Comparison of ENCODE assay signal across 2 cellular contexts in genomic region chr5:140174014-140174413, GRCh38.
TF ChIP-seq lines count a peak whose summit lies in the region.

No MANE protein-coding gene starts in this region.

TF ChIP-seq in K562, 482 proteins besides CTCF, POLR2A, EP300 and RAD21:
- TF ChIP-seq ZNF280B (CRISPR knock-in tag; IDR thresholded peaks at IDR 0.05) (no peak), MXI1 (IDR thresholded peaks at IDR 0.05; ENCODE audit: low read depth, low read length) (no peak), KDM2B (CRISPR knock-in tag; IDR thresholded peaks at IDR 0.05) (no peak), TCF3 (CRISPR knock-in tag; IDR thresholded peaks at IDR 0.05) (no peak), ZNF511 (CRISPR knock-in tag; IDR thresholded peaks at IDR 0.05) (no peak), USF1 (CRISPR knock-in tag; IDR thresholded peaks at IDR 0.05) (no peak), GTF2E2 (tag; IDR thresholded peaks at IDR 0.05) (no peak), ZNF316 (IDR thresholded peaks at IDR 0.05) (peak; percentile 56), CTBP1 (IDR thresholded peaks at IDR 0.05; ENCODE audit: borderline replicate concordance) (no peak), ZNF785 (CRISPR knock-in tag; IDR thresholded peaks at IDR 0.05) (no peak), FOXJ2 (tag; IDR thresholded peaks at IDR 0.05) (no peak), C11orf30 (IDR thresholded peaks at IDR 0.05; ENCODE audit: low read depth) (peak; percentile 11; the same call in 1 of the 2 replicates), NCOA6 (IDR thresholded peaks at IDR 0.05) (no peak), KAT8 (IDR thresholded peaks at IDR 0.05; ENCODE audit: low read depth) (no peak), ZC3H8 (IDR thresholded peaks at IDR 0.05) (no peak), ZBTB2 (IDR thresholded peaks at IDR 0.05) (0 out of 2 replicates have a peak, but pooled peaks have one; percentile 7), PRPF4 (IDR thresholded peaks at IDR 0.05; ENCODE audit: insufficient read depth, low read depth, low read length, poor library complexity, severe bottlenecking) (no peak), ILK (tag; IDR thresholded peaks at IDR 0.05; ENCODE audit: borderline replicate concordance, low read depth) (no peak), NFYB (IDR thresholded peaks at IDR 0.05; ENCODE audit: extremely low read depth, insufficient read length) (no peak)

TF ChIP-seq in SK-N-SH, 30 proteins besides CTCF, POLR2A, EP300 and RAD21:
- no peak for TF ChIP-seq ELF1 (IDR thresholded peaks at IDR 0.05)
- no peak for TF ChIP-seq NRF1 (IDR thresholded peaks at IDR 0.05; ENCODE audit: low read depth, low read length)
- TF ChIP-seq PBX3 (IDR thresholded peaks at IDR 0.05), result no peak
- TF ChIP-seq RXRA (IDR thresholded peaks at IDR 0.05; ENCODE audit: borderline replicate concordance, low read depth), result no peak
- no peak for TF ChIP-seq REST (IDR thresholded peaks at IDR 0.05; ENCODE audit: low read depth, low read length)
- no peak for TF ChIP-seq RFX5 (IDR thresholded peaks at IDR 0.05; ENCODE audit: low read length)
- TF ChIP-seq USF1 (IDR thresholded peaks at IDR 0.05; ENCODE audit: borderline replicate concordance, low read depth), result no peak
- TF ChIP-seq FOSL2 (IDR thresholded peaks at IDR 0.05; ENCODE audit: borderline replicate concordance, low read depth), result no peak
- no peak for TF ChIP-seq JUND (IDR thresholded peaks at IDR 0.05)
- TF ChIP-seq USF2 (IDR thresholded peaks at IDR 0.05; ENCODE audit: borderline replicate concordance, low read depth, low read length), result no peak
- TF ChIP-seq MAX (IDR thresholded peaks at IDR 0.05; ENCODE audit: low read depth), result no peak
- TF ChIP-seq MEF2A (IDR thresholded peaks at IDR 0.05; ENCODE audit: borderline replicate concordance, low read depth), result no peak
- TF ChIP-seq POLR2AphosphoS5 (IDR thresholded peaks at IDR 0.05; ENCODE audit: low read depth, low read length), result no peak
- TF ChIP-seq MXI1 (IDR thresholded peaks at IDR 0.05; ENCODE audit: low read depth, low read length), result no peak
- TF ChIP-seq SIN3A (IDR thresholded peaks at IDR 0.05; ENCODE audit: borderline replicate concordance, low read depth, low read length), result no peak
